16 cellular contexts compared by ENCODE assay signal in the genomic region with DNA sequence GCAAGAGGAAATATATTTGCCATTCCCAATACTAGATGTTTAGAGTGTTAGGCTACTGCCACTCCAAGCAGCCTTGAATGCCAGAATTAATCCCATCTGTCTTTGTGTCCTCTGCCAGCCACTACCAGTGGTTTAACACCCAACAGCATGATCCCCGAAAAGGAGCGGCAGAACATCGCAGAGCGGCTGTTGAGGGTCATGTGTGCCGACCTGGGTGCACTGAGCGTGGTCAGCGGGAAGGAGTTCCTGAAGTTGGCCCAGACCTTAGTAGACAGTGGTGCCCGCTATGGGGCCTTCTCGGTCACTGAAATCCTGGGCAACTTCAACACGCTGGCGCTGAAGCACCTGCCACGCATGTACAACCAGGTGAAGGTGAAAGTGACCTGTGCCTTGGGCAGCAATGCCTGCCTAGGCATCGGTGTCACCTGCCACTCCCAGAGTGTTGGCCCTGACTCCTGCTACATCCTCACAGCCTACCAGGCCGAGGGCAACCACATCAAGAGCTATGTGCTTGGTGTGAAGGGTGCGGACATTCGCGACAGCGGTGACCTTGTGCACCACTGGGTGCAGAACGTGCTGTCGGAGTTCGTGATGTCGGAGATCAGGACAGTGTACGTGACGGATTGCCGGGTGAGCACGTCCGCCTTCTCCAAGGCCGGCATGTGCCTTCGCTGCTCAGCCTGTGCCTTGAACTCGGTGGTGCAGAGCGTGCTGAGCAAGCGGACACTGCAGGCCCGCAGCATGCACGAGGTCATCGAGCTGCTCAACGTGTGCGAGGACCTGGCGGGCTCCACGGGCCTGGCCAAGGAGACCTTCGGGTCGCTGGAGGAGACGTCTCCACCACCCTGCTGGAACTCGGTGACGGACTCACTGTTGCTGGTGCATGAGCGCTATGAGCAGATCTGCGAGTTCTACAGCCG. TPM values are rescaled to one million over a fixed set of nuclear protein-coding genes. Genes with fewer than 3 reads are reported as not detected.
DNase-seq lines count a peak whose midpoint lies in the region; ATAC-seq and TF ChIP-seq lines count a peak whose summit lies in the region.
"Had no signal": no experiment of that assay in that cellular context is flagged by ENCODE, and none has a peak within 500 bp of the region (broad histone marks: within the 10 kb centered on the region; RNA-seq: fewer than 3 reads in every experiment).

No MANE protein-coding gene starts in this region.

- H3K4me3 ChIP-seq in ovary (no peak overlapping the region), upper lobe of left lung (no peak overlapping the region)
- no peak overlapping the region for H3K4me3 ChIP-seq in CD8-positive, alpha-beta memory T cell (ENCODE audit: low read length)
- H3K4me3 ChIP-seq: GM23338 had no signal

- TF ChIP-seq CTCF in ovary (IDR thresholded peaks at IDR 0.05), result no peak
- no peak for TF ChIP-seq CTCF in upper lobe of left lung (IDR thresholded peaks at IDR 0.05)

- intact Hi-C loops in ovary (cut with DNase I), result no loop called here

- ATAC-seq in upper lobe of left lung (ENCODE audit: low FRiP score in 2 of 2), result peak in 1 of 2 donors; percentile 48
- ATAC-seq in HG02623 (IDR thresholded peaks at IDR 0.05; ENCODE audit: unreplicated experiment), result no peak
- ATAC-seq: CD8-positive, alpha-beta T cell had no signal

- H3K36me3 ChIP-seq in ovary, result no peaks in the 10 kb centered on the region
- peaks cover 0 to 24% (median 19%) of the 10 kb centered on the region in 4 donors for H3K36me3 ChIP-seq in upper lobe of left lung
- H3K36me3 ChIP-seq in CD8-positive, alpha-beta memory T cell (ENCODE audit: insufficient read depth, low read length), result no peaks in the 10 kb centered on the region

- no peak overlapping the region for H3K4me3 Mint-ChIP-seq in CD8-positive, alpha-beta memory T cell
- H3K4me3 Mint-ChIP-seq: CD8-positive, alpha-beta T cell; GM23338 had no signal

- 95 to 96% (median 96%) methylated on average over 42 to 47 of the region's 47 CpGs for WGBS in ovary, 3 donors
- 94 to 96% methylated on average over 16 to 47 of the region's 47 CpGs for WGBS in upper lobe of left lung, 2 donors

- H3K4me1 Mint-ChIP-seq in CD8-positive, alpha-beta memory T cell, result no peaks in the 10 kb centered on the region
- H3K4me1 Mint-ChIP-seq: GM23338 had no signal

- H3K4me1 ChIP-seq in ovary (ENCODE audit: insufficient read depth) (no peaks in the 10 kb centered on the region), upper lobe of left lung (no peaks in the 10 kb centered on the region)
- H3K4me1 ChIP-seq in CD8-positive, alpha-beta memory T cell (ENCODE audit: insufficient read depth, low read length), result no peaks in the 10 kb centered on the region

- H3K27ac Mint-ChIP-seq in CD8-positive, alpha-beta memory T cell, result no peak overlapping the region
- H3K27ac Mint-ChIP-seq: CD8-positive, alpha-beta T cell; GM23338 had no signal

- H3K9me3 ChIP-seq in ovary (no peaks in the 10 kb centered on the region), upper lobe of left lung (no peaks in the 10 kb centered on the region)
- no peaks in the 10 kb centered on the region for H3K9me3 ChIP-seq in CD8-positive, alpha-beta memory T cell (ENCODE audit: low read length)

- no peak overlapping the region for H3K27ac ChIP-seq in ovary
- H3K27ac ChIP-seq in upper lobe of left lung, result no peak overlapping the region
- H3K27ac ChIP-seq in CD8-positive, alpha-beta memory T cell (ENCODE audit: low read depth, low read length), result no peak overlapping the region

- H3K9me3 Mint-ChIP-seq in CD8-positive, alpha-beta memory T cell, result peaks cover 0 to 3% (median 0%) of the 10 kb centered on the region in 5 donors
- H3K9me3 Mint-ChIP-seq: CD8-positive, alpha-beta T cell; GM23338 had no signal

- POLR2A ChIA-PET in CD8-positive, alpha-beta memory T cell (lab: Charles Lee), result no interaction called here

- H3K27me3 ChIP-seq in ovary (no peaks in the 10 kb centered on the region), upper lobe of left lung (no peaks in the 10 kb centered on the region)
- no peaks in the 10 kb centered on the region for H3K27me3 ChIP-seq in CD8-positive, alpha-beta memory T cell (ENCODE audit: insufficient read depth, low read length, poor library complexity, severe bottlenecking)

- TF ChIP-seq EP300 in ovary (IDR thresholded peaks at IDR 0.05) (no peak), upper lobe of left lung (IDR thresholded peaks at IDR 0.05) (no peak)

- H3K27me3 Mint-ChIP-seq in CD8-positive, alpha-beta memory T cell, result peaks cover 2 to 18% of the 10 kb centered on the region in 2 donors

- TF ChIP-seq POLR2A in ovary (IDR thresholded peaks at IDR 0.05), result no peak
- no peak for TF ChIP-seq POLR2A in upper lobe of left lung (IDR thresholded peaks at IDR 0.05)

- CTCF ChIA-PET in CD8-positive, alpha-beta memory T cell (lab: Charles Lee), result no interaction called here

- DNase-seq in activated effector memory CD4-positive, alpha-beta T cell treated with anti-CD3 and anti-CD28 coated beads, Interleukin-2, amount 50 U/mL, for 16 hours, result peak; percentile 54
- DNase-seq in activated effector memory CD4-positive, alpha-beta T cell treated with Interleukin-2 at 50 U/mL for 16 hours, result no peak
- DNase-seq in islet precursor cell, result peak; percentile 32
- peak in 3 of 5 donors; percentile 6 to 25 (median 10) for DNase-seq in ovary
- peak; percentile 10 to 36 for DNase-seq in upper lobe of left lung
- DNase-seq in retina, result no peak
- DNase-seq in CD8-positive, alpha-beta memory T cell, result no peak
- DNase-seq: 8988T, DMS79, KBM-7, NCI-H1436 treated with DMSO at 0.1 percent for 48 hours, NCI-H2029 treated with DMSO at 0.1 percent for 48 hours, NCI-H510A had no signal

- H3K36me3 Mint-ChIP-seq in CD8-positive, alpha-beta memory T cell, result peaks cover 0 to 11% (median 2%) of the 10 kb centered on the region in 3 donors

RNA-seq across cellular contexts. Expression of gene AMBP, which starts 29.3 kb away (rescaled TPM):
- 1 to 10 TPM in 1 of 7 donors, under 1 TPM in 4, not detected in 2; 0.30 to 3.9 (median 0.69) TPM for total RNA-seq in ovary
- polyA plus RNA-seq in ovary, result under 1 TPM in 1 of 2 donors, not detected in 1; 0.15 TPM
- total RNA-seq in upper lobe of left lung, result 1 to 10 TPM in 2 of 6 donors, under 1 TPM in 1, not detected in 3; 0.46 to 4.0 (median 3.1) TPM
- total RNA-seq in CD8-positive, alpha-beta memory T cell, result not detected
- polyA plus RNA-seq in CD8-positive, alpha-beta memory T cell, result not detected
- total RNA-seq: CD8-positive, alpha-beta T cell had no signal

RNA-seq across cellular contexts. Expression of gene KIF12, which starts 50.3 kb away (rescaled TPM):
- total RNA-seq in ovary (10 to 100 TPM in 1 of 7 donors, 1 to 10 TPM in 4, under 1 TPM in 2; 0.78 to 17.8 (median 2.0) TPM), upper lobe of left lung (10 to 100 TPM in 1 of 6 donors, 1 to 10 TPM in 5; 2.3 to 16.8 (median 4.4) TPM)
- under 1 TPM in 1 of 2 donors, not detected in 1; 0.54 TPM for polyA plus RNA-seq in ovary
- total RNA-seq in CD8-positive, alpha-beta memory T cell, result not detected
- polyA plus RNA-seq in CD8-positive, alpha-beta memory T cell, result not detected
- total RNA-seq: CD8-positive, alpha-beta T cell had no signal

Comparison
In these comparisons a context has a peak if more than half of its experiments do, and no peak if none do; other contexts are left out.
1. DNase-seq: peak in activated effector memory CD4-positive, alpha-beta T cell treated with anti-CD3 and anti-CD28 coated beads, Interleukin-2, amount 50 U/mL, for 16 hours (single experiment), islet precursor cell (single experiment), ovary (3 of 5) and upper lobe of left lung (2 of 2); none in activated effector memory CD4-positive, alpha-beta T cell treated with Interleukin-2 at 50 U/mL for 16 hours (single experiment), retina (single experiment) and CD8-positive, alpha-beta memory T cell (0 of 5).